ENCODE assay signal across 40 cellular contexts in genomic region chr10:29250066-29250465, GRCh38. TPM values are rescaled to one million over a fixed set of nuclear protein-coding genes. Genes with fewer than 3 reads are reported as not detected.
"Had no signal": no experiment of that assay in that cellular context is flagged by ENCODE, and none has a peak within 500 bp of the region (broad histone marks: within the 10 kb centered on the region; RNA-seq: fewer than 3 reads in every experiment).

No MANE protein-coding gene starts in this region.

- H3K36me3 ChIP-seq: breast epithelium, WERI-Rb-1 had no signal

- H3K4me1 ChIP-seq: breast epithelium had no signal

- H2AFZ ChIP-seq: PC-9 had no signal

- H3K4me3 Mint-ChIP-seq: activated CD8-positive, alpha-beta T cell treated with anti-CD3 and anti-CD28 coated beads for 36 hours; activated naive CD8-positive, alpha-beta T cell treated with anti-CD3 and anti-CD28 coated beads, Interleukin-2, amount 10 ng/mL, durations not matched to agents 7 days and 5 days; activated T-cell treated with anti-CD3 and anti-CD28 coated beads, Interleukin-2, amount 50 U/mL, for 72 hours; activated T-helper 17 cell treated with anti-CD3 and anti-CD28 coated beads, Interleukin-2, amount 50 U/mL, for 72 hours had no signal

- H3K4me3 ChIP-seq: body of pancreas, breast epithelium, PC-9 had no signal

- H3K4me1 Mint-ChIP-seq: activated naive CD8-positive, alpha-beta T cell treated with anti-CD3 and anti-CD28 coated beads, Interleukin-2, amount 10 ng/mL, durations not matched to agents 7 days and 5 days; activated T-helper 17 cell treated with anti-CD3 and anti-CD28 coated beads, Interleukin-2, amount 50 U/mL, for 72 hours had no signal

- H3K27ac Mint-ChIP-seq: activated CD8-positive, alpha-beta T cell treated with anti-CD3 and anti-CD28 coated beads for 36 hours; activated naive CD8-positive, alpha-beta T cell treated with anti-CD3 and anti-CD28 coated beads, Interleukin-2, amount 10 ng/mL, durations not matched to agents 7 days and 5 days; activated T-cell treated with anti-CD3 and anti-CD28 coated beads, Interleukin-2, amount 50 U/mL, for 72 hours; activated T-helper 17 cell treated with anti-CD3 and anti-CD28 coated beads, Interleukin-2, amount 50 U/mL, for 72 hours had no signal

- DNase-seq: activated CD4-positive, alpha-beta T cell treated with anti-CD3 and anti-CD28 coated beads for 1 hour; activated CD4-positive, alpha-beta T cell treated with anti-CD3 and anti-CD28 coated beads for 48 hours; activated CD4-positive, CD25-positive, alpha-beta regulatory T cell; activated CD8-positive, alpha-beta T cell treated with anti-CD3 and anti-CD28 coated beads for 36 hours; activated effector memory CD4-positive, alpha-beta T cell treated with anti-CD3 and anti-CD28 coated beads, Interleukin-2, amount 50 U/mL, for 16 hours; activated naive CD4-positive, alpha-beta T cell; activated naive CD4-positive, alpha-beta T cell treated with anti-CD3 and anti-CD28 coated beads, Interleukin-2, amount 50 U/mL, for 16 hours; activated naive CD8-positive, alpha-beta T cell treated with anti-CD3 and anti-CD28 coated beads, Interleukin-2, amount 10 ng/mL, durations not matched to agents 7 days and 5 days; activated T-cell treated with anti-CD3 and anti-CD28 coated beads, Interleukin-2, amount 50 U/mL, for 1 hour; activated T-cell treated with anti-CD3 and anti-CD28 coated beads, Interleukin-2, amount 50 U/mL, for 72 hours; amygdala; body of pancreas; NCI-H1092 treated with DMSO at 0.1 percent for 48 hours; NCI-H1417; NCI-H146; NCI-H187; NCI-H2029 treated with DMSO at 0.1 percent for 48 hours; NCI-H2107; NCI-H2171; NCI-H510A; NCI-H526; NCI-H748 treated with DMSO at 0.1 percent for 48 hours; PC-9; SIG-M5; SW 1271; T1000; WERI-Rb-1 had no signal

- H3K36me3 Mint-ChIP-seq: activated naive CD8-positive, alpha-beta T cell treated with anti-CD3 and anti-CD28 coated beads, Interleukin-2, amount 10 ng/mL, durations not matched to agents 7 days and 5 days had no signal

- H3K27me3 ChIP-seq: body of pancreas had no signal

- H3K9me3 Mint-ChIP-seq: activated CD8-positive, alpha-beta T cell treated with anti-CD3 and anti-CD28 coated beads for 36 hours; activated naive CD8-positive, alpha-beta T cell treated with anti-CD3 and anti-CD28 coated beads, Interleukin-2, amount 10 ng/mL, durations not matched to agents 7 days and 5 days; activated T-cell treated with anti-CD3 and anti-CD28 coated beads, Interleukin-2, amount 50 U/mL, for 72 hours; activated T-helper 17 cell treated with anti-CD3 and anti-CD28 coated beads, Interleukin-2, amount 50 U/mL, for 72 hours had no signal

- ATAC-seq: activated CD8-positive, alpha-beta T cell treated with anti-CD3 and anti-CD28 coated beads for 36 hours; activated T-cell treated with anti-CD3 and anti-CD28 coated beads, Interleukin-2, amount 50 U/mL, for 72 hours; activated T-helper 17 cell treated with anti-CD3 and anti-CD28 coated beads, Interleukin-2, amount 50 U/mL, for 72 hours; body of pancreas; Right ventricle myocardium inferior had no signal

- H3K9me3 ChIP-seq: body of pancreas, breast epithelium had no signal

- H3K27ac ChIP-seq: body of pancreas, breast epithelium, PC-9, RWPE1, WERI-Rb-1 had no signal

- H3K4me2 ChIP-seq: PC-9 had no signal

RNA-seq across cellular contexts. Expression of gene LYZL1, which starts 38.8 kb away (rescaled TPM):
- total RNA-seq: activated CD8-positive, alpha-beta memory T cell treated with anti-CD3 and anti-CD28 coated beads for 36 hours; activated CD8-positive, alpha-beta T cell treated with anti-CD3 and anti-CD28 coated beads for 36 hours; activated naive CD8-positive, alpha-beta T cell treated with anti-CD3 and anti-CD28 coated beads, Interleukin-2, amount 10 ng/mL, durations not matched to agents 7 days and 5 days; activated T-cell treated with anti-CD3 and anti-CD28 coated beads, Interleukin-2, amount 50 U/mL, for 72 hours; activated T-helper 17 cell treated with anti-CD3 and anti-CD28 coated beads, Interleukin-2, amount 50 U/mL, for 72 hours; astrocyte; body of pancreas; breast epithelium; cardiac septum; cerebellum; M059J; OCI-LY7; PC-9; Right ventricle myocardium inferior; T-helper 1 cell treated with Interleukin-12 subunit alpha and Interleukin-12 subunit beta and Interleukin-4 antibody, amounts not matched to agents 30 ng/mL and 1 ng/mL, for 36 hours; T-helper 2 cell treated with Interferon-gamma antibody and Interleukin-4, amounts not matched to agents 100 ng/mL and 5 ng/mL, for 36 hours had no signal
- polyA plus RNA-seq: adipose tissue had no signal
